ENCODE assay signal across 2 cellular contexts in genomic region chr17:18387583-18387982, GRCh38. TPM values are rescaled to one million over a fixed set of nuclear protein-coding genes. Genes with fewer than 3 reads are reported as not detected.
"Had no signal": no experiment of that assay in that cellular context is flagged by ENCODE, and none has a peak within 500 bp of the region (broad histone marks: within the 10 kb centered on the region; RNA-seq: fewer than 3 reads in every experiment).

No MANE protein-coding gene starts in this region.

RNA-seq across cellular contexts. Expression of gene EVPLL, which starts 10.0 kb away (rescaled TPM):
- total RNA-seq: G401, GM12878 had no signal
